Comparison of ENCODE assay signal across 8 cellular contexts in genomic region chr1:31644560-31645273, GRCh38. TPM values are rescaled to one million over a fixed set of nuclear protein-coding genes. Genes with fewer than 3 reads are reported as not detected.
DNase-seq lines count a peak whose midpoint lies in the region; ATAC-seq and TF ChIP-seq lines count a peak whose summit lies in the region.

A gene with protein sequence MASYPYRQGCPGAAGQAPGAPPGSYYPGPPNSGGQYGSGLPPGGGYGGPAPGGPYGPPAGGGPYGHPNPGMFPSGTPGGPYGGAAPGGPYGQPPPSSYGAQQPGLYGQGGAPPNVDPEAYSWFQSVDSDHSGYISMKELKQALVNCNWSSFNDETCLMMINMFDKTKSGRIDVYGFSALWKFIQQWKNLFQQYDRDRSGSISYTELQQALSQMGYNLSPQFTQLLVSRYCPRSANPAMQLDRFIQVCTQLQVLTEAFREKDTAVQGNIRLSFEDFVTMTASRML (minus strand): TSS chr1:31644876. CDS start chr1:31644864, 12 bp downstream.

- no peak for TF ChIP-seq CTCF in lung (IDR thresholded peaks at IDR 0.05; ENCODE audit: control extremely low read depth, extremely low read depth)

- peak within 1 kb of the TSS; percentile 98 to 100 (median 100) for H3K4me3 Mint-ChIP-seq in CD8-positive, alpha-beta memory T cell

- ATAC-seq in GM19468 (IDR thresholded peaks at IDR 0.05; ENCODE audit: extremely low read depth, unreplicated experiment) (peak; percentile 79), lung (ENCODE audit: insufficient read depth, low FRiP score) (peak; percentile 95)

- H3K36me3 Mint-ChIP-seq in CD8-positive, alpha-beta memory T cell, result peaks cover 0 to 11% (median under 1%) of the 10 kb centered on the region in 3 donors

- no peaks in the 10 kb centered on the region for H3K9me3 ChIP-seq in CD8-positive, alpha-beta memory T cell (ENCODE audit: low read length)
- H3K9me3 ChIP-seq in lung (ENCODE audit: control insufficient read depth in 2 of 2, insufficient read depth in 1 of 2, low read length in 1 of 2), result no peaks in the 10 kb centered on the region

- H3K27me3 Mint-ChIP-seq in CD8-positive, alpha-beta memory T cell, result no peaks in the 10 kb centered on the region

- CTCF ChIA-PET in CD8-positive, alpha-beta memory T cell (lab: Charles Lee), result interaction anchor here (1.3 kb wide), 1 partner anchor 144 kb away, joined by 5 read pairs; no protein-coding TSS in a partner anchor
- CTCF ChIA-PET in activated CD8-positive, alpha-beta memory T cell treated with anti-CD3 and anti-CD28 coated beads for 36 hours (lab: Charles Lee), result interaction anchor here (0.7 to 1.4 kb wide), 7 partner anchors 8 to 144 kb away, joined by 3 to 5 read pairs (median 3); partner anchors contain the start of gene HCRTR1

- H3K27ac Mint-ChIP-seq in CD8-positive, alpha-beta memory T cell, result peak within 1 kb of the TSS; percentile 99 to 100 (median 100)

- H3K27me3 ChIP-seq in CD8-positive, alpha-beta memory T cell (ENCODE audit: insufficient read depth, low read length, poor library complexity, severe bottlenecking), result no peaks in the 10 kb centered on the region
- H3K27me3 ChIP-seq in lung (ENCODE audit: control insufficient read depth, insufficient read depth), result no peaks in the 10 kb centered on the region

- peak within 1 kb of the TSS; percentile 86 for H3K4me3 ChIP-seq in CD8-positive, alpha-beta memory T cell (ENCODE audit: low read length)
- H3K4me3 ChIP-seq in lung, result peak within 1 kb of the TSS; percentile 71

- 0% methylated on average over 56 of the region's 56 CpGs for WGBS in lung, 2 donors

- H3K36me3 ChIP-seq in CD8-positive, alpha-beta memory T cell (ENCODE audit: insufficient read depth, low read length), result no peaks in the 10 kb centered on the region
- no peaks in the 10 kb centered on the region for H3K36me3 ChIP-seq in lung (ENCODE audit: control insufficient read depth in 2 of 2, insufficient read depth in 2 of 2, low read length in 2 of 2)

- peaks cover 32 to 44% (median 42%) of the 10 kb centered on the region in 3 donors for H3K4me1 Mint-ChIP-seq in CD8-positive, alpha-beta memory T cell

- DNase-seq in CD8-positive, alpha-beta memory T cell, result peak; percentile 99 to 100 (median 99)
- DNase-seq in HT-29 (ENCODE audit: low spot score) (peak; percentile 99), NOMO-1 (lab: John Stamatoyannopoulos, UW; ENCODE audit: unreplicated experiment in 2 of 2) (peak; percentile 97 to 99), lung (ENCODE audit: low spot score) (peak; percentile 99)
- DNase-seq in effector CD8-positive, alpha-beta T cell (lab: John Stamatoyannopoulos, UW), result peak; percentile 97
- peak; percentile 98 to 99 (median 99) for DNase-seq in stimulated activated CD4-positive, alpha-beta T cell treated with anti-CD3 and anti-CD28 coated beads, TNF-alpha, amount 100 ng/mL, for 4 hours (ENCODE audit: low read depth in 3 of 3)

- POLR2A ChIA-PET in CD8-positive, alpha-beta memory T cell (lab: Charles Lee), result interaction anchor here (0.6 to 2.0 kb wide), 7 partner anchors 16 to 1613 kb away, joined by 3 to 8 read pairs (median 4); partner anchors contain the start of genes KHDRBS1, SNRNP40 and ZCCHC17
- POLR2A ChIA-PET in activated CD8-positive, alpha-beta memory T cell treated with anti-CD3 and anti-CD28 coated beads for 36 hours (lab: Charles Lee), result interaction anchor here (0.6 to 1.9 kb wide), 3 partner anchors 60 to 412 kb away, joined by 3 to 6 read pairs (median 3); no protein-coding TSS in a partner anchor

- no peaks in the 10 kb centered on the region for H3K9me3 Mint-ChIP-seq in CD8-positive, alpha-beta memory T cell

- peak within 1 kb of the TSS; percentile 100 for H3K27ac ChIP-seq in CD8-positive, alpha-beta memory T cell (ENCODE audit: low read depth, low read length)
- H3K27ac ChIP-seq in lung (ENCODE audit: low read depth in 1 of 2, low read length in 1 of 2), result peak within 1 kb of the TSS; percentile 94 to 95

- H3K4me1 ChIP-seq in CD8-positive, alpha-beta memory T cell (ENCODE audit: insufficient read depth, low read length), result peaks cover 42% of the 10 kb centered on the region
- H3K4me1 ChIP-seq in lung (ENCODE audit: control insufficient read depth in 2 of 2, insufficient read depth in 2 of 2, low read length in 2 of 2), result peaks cover 5 to 24% of the 10 kb centered on the region in 2 donors

RNA-seq across cellular contexts. Expression of the gene that starts here (rescaled TPM):
- total RNA-seq in CD8-positive, alpha-beta memory T cell, result 10 to 100 TPM; 67.9 to 69.9 TPM
- polyA plus RNA-seq in CD8-positive, alpha-beta memory T cell, result 98.9 TPM
- 114 and 119 TPM in 2 replicates for total RNA-seq in HT-29 (2014; rRNA removed; shearing (Covaris generic))
- total RNA-seq in activated CD8-positive, alpha-beta memory T cell treated with anti-CD3 and anti-CD28 coated beads for 36 hours, result 10 to 100 TPM; 63.2 to 64.7 TPM
- total RNA-seq in lung, result 10 to 100 TPM; 75.1 to 77.1 TPM
- 100 to 1,000 TPM in 1 of 2 donors, 10 to 100 TPM in 1; 84.5 to 103 TPM for polyA plus RNA-seq in lung

Comparison
In these comparisons a context has a peak if more than half of its experiments do, and no peak if none do; other contexts are left out.
1. Peak in every context shown above with its lines: DNase-seq, ATAC-seq, H3K4me3 ChIP-seq and H3K27ac ChIP-seq.